In the genomic region with DNA sequence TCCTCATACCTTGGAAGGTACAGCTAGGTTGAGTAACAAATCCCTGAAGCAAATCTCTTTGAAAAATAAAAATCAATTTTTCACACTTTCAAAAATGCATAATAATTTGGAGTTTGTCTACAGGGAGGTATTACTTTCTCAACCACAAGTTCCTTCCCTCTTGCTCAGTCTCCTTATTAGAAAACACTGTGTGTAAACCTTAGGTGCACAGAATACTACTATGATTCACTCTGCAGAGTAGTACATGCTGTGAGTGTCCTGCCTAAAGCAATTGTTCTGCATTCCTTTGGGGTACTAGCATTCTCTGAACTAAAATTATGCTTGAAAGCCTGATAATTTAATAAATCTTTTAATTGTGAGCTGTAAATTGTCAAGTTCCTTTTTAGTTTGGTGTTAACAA, we compare ENCODE assay signal across 18 cellular contexts.
"Had no signal": no experiment of that assay in that cellular context is flagged by ENCODE, and none has a peak within 500 bp of the region (broad histone marks: within the 10 kb centered on the region; RNA-seq: fewer than 3 reads in every experiment).

No MANE protein-coding gene starts in this region.

- ATAC-seq: left cardiac atrium; naive thymus-derived CD8-positive, alpha-beta T cell; right cardiac atrium; stimulated activated naive B cell treated with anti-CD40 and anti-IgM and Interleukin-4, amounts not matched to agents 10 μg/mL and 1 μg/mL and 100 μg/mL, for 72 hours had no signal

- DNase-seq: activated CD4-positive, alpha-beta memory T cell treated with anti-CD3 and anti-CD28 coated beads, Interleukin-2, amount 10 ng/mL, durations not matched to agents 7 days and 5 days; activated gamma-delta T cell; activated T-cell treated with anti-CD3 and anti-CD28 coated beads, Interleukin-2, amount 50 U/mL, for 48 hours; anterior cingulate cortex; central memory CD4-positive, alpha-beta T cell; cortex of kidney; effector CD8-positive, alpha-beta T cell; hippocampal formation; left cardiac atrium; naive thymus-derived CD8-positive, alpha-beta T cell; nucleus accumbens; right cardiac atrium; spleen; stimulated activated CD4-positive, alpha-beta T cell treated with anti-CD3 and anti-CD28 coated beads, Interleukin-1b, Interleukin-23, amount 100 ng/mL, for 48 hours; stimulated activated naive B cell treated with anti-CD40 and anti-IgM and Interleukin-4, amounts not matched to agents 10 μg/mL and 1 μg/mL and 100 μg/mL, for 72 hours had no signal

- H3K4me3 ChIP-seq: lung, spleen, tibial nerve, vagina had no signal
